8 cellular contexts compared by ENCODE assay signal in genomic region chr12:120438495-120439198, GRCh38. TPM values are rescaled to one million over a fixed set of nuclear protein-coding genes. Genes with fewer than 3 reads are reported as not detected.
DNase-seq lines count a peak whose midpoint lies in the region; ATAC-seq and TF ChIP-seq lines count a peak whose summit lies in the region.

No MANE protein-coding gene starts in this region.

- no peaks in the 10 kb centered on the region for H3K9me3 Mint-ChIP-seq in CD8-positive, alpha-beta T cell
- H3K9me3 Mint-ChIP-seq in IgD-negative memory B cell (no peaks in the 10 kb centered on the region), naive B cell (no peaks in the 10 kb centered on the region)

- peaks cover 2% of the 10 kb centered on the region for H3K27me3 Mint-ChIP-seq in CD8-positive, alpha-beta T cell (ENCODE audit: low read depth)
- peaks cover 3% of the 10 kb centered on the region for H3K27me3 Mint-ChIP-seq in IgD-negative memory B cell
- peaks cover 0 to 4% (median 0%) of the 10 kb centered on the region in 3 donors for H3K27me3 Mint-ChIP-seq in naive B cell

- H3K4me3 Mint-ChIP-seq in CD8-positive, alpha-beta T cell: peak overlapping the region; percentile 88
- H3K4me3 Mint-ChIP-seq in IgD-negative memory B cell: peak overlapping the region; percentile 93 to 99 (median 96)
- peak overlapping the region; percentile 81 to 99 (median 96) for H3K4me3 Mint-ChIP-seq in naive B cell

- intact Hi-C loops in CD8-positive, alpha-beta T cell (cut with DNase I, micrococcal nuclease): loop anchor here (1.0 to 10.0 kb wide), 17 partner anchors 8 to 464 kb away; partner anchors contain the start of genes DYNLL1 (in 2 of the 2), POP5 (in 2 of the 2), RNF10 (in 2 of the 2) and UNC119B (in 2 of the 2)

- peaks cover 9% of the 10 kb centered on the region for H3K36me3 ChIP-seq in CD8-positive, alpha-beta T cell (ENCODE audit: insufficient read depth, low read length)

- DNase-seq in CD8-positive, alpha-beta T cell: no peak
- DNase-seq in coronary artery (ENCODE audit: low spot score) (no peak), naive B cell (no peak), nucleus accumbens (lab: John Stamatoyannopoulos, UW) (no peak), HCEC 1CT (no peak)

- ATAC-seq in CD8-positive, alpha-beta T cell: no peak
- no peak for ATAC-seq in naive B cell (ENCODE audit: low read depth in 2 of 2)
- ATAC-seq in HG02885 (IDR thresholded peaks at IDR 0.05; ENCODE audit: poor library complexity, unreplicated experiment): no peak
- ATAC-seq in HG03135 (IDR thresholded peaks at IDR 0.05; ENCODE audit: unreplicated experiment): no peak

- H3K4me1 Mint-ChIP-seq in CD8-positive, alpha-beta T cell (ENCODE audit: low read depth): peaks cover 26% of the 10 kb centered on the region
- H3K4me1 Mint-ChIP-seq in IgD-negative memory B cell: peaks cover 16 to 19% (median 18%) of the 10 kb centered on the region in 3 donors
- H3K4me1 Mint-ChIP-seq in naive B cell: peaks cover 20 to 30% (median 21%) of the 10 kb centered on the region in 3 donors

- peak overlapping the region; percentile 74 for H3K4me3 ChIP-seq in CD8-positive, alpha-beta T cell (ENCODE audit: low read depth, low read length)
- H3K4me3 ChIP-seq in coronary artery: peak overlapping the region; percentile 82

- H3K4me1 ChIP-seq in CD8-positive, alpha-beta T cell (ENCODE audit: insufficient read depth, low read length): peaks cover 26% of the 10 kb centered on the region

- CTCF ChIA-PET in CD8-positive, alpha-beta T cell (lab: Charles Lee): interaction anchor here (0.6 to 2.2 kb wide), 12 partner anchors 8 to 98 kb away, joined by 3 to 10 read pairs (median 4); partner anchors contain the start of genes GATC and TRIAP1

- H3K9me3 ChIP-seq in CD8-positive, alpha-beta T cell (ENCODE audit: low read length): no peaks in the 10 kb centered on the region

- no peaks in the 10 kb centered on the region for H3K27me3 ChIP-seq in CD8-positive, alpha-beta T cell (ENCODE audit: insufficient read depth, low read length)

- no peak for TF ChIP-seq CTCF in CD8-positive, alpha-beta T cell (IDR thresholded peaks at IDR 0.05)
- no peak for TF ChIP-seq CTCF in coronary artery (IDR thresholded peaks at IDR 0.05)

- peaks cover 41% of the 10 kb centered on the region for H3K36me3 Mint-ChIP-seq in CD8-positive, alpha-beta T cell
- H3K36me3 Mint-ChIP-seq in IgD-negative memory B cell (no peaks in the 10 kb centered on the region), naive B cell (no peaks in the 10 kb centered on the region)

- H3K27ac Mint-ChIP-seq in CD8-positive, alpha-beta T cell: peak overlapping the region; percentile 91
- peak overlapping the region; percentile 85 to 98 (median 97) for H3K27ac Mint-ChIP-seq in IgD-negative memory B cell
- peak overlapping the region in 5 of 6 donors; percentile 61 to 96 (median 90) for H3K27ac Mint-ChIP-seq in naive B cell

- POLR2A ChIA-PET in CD8-positive, alpha-beta T cell (lab: Charles Lee): interaction anchor here (0.6 to 2.3 kb wide), 6 partner anchors 25 to 238 kb away, joined by 3 to 9 read pairs (median 6); partner anchors contain the start of genes DYNLL1, RNU4-2, RPLP0 and SRSF9

- H3K27ac ChIP-seq in CD8-positive, alpha-beta T cell (ENCODE audit: low read depth, low read length): peak overlapping the region; percentile 58
- peak overlapping the region; percentile 76 to 88 for H3K27ac ChIP-seq in coronary artery

RNA-seq across cellular contexts. Expression of gene COX6A1, which starts 0.7 kb away (rescaled TPM):
- 100 to 1,000 TPM; 118 to 124 TPM for total RNA-seq in CD8-positive, alpha-beta T cell
- polyA plus RNA-seq in IgD-negative memory B cell: 830 TPM
- polyA plus RNA-seq in naive B cell (ENCODE audit: low read depth in 6 of 6): 1,000 to 10,000 TPM in 1 of 6 donors, 100 to 1,000 TPM in 5; 716 to 1,228 (median 856) TPM

RNA-seq across cellular contexts. Expression of gene TRIAP1, which starts 7.5 kb away (rescaled TPM):
- total RNA-seq in CD8-positive, alpha-beta T cell: 10 to 100 TPM; 35.8 to 36.0 TPM
- polyA plus RNA-seq in IgD-negative memory B cell: 53.0 TPM
- 10 to 100 TPM; 49.1 to 66.6 (median 58.4) TPM for polyA plus RNA-seq in naive B cell (ENCODE audit: low read depth in 6 of 6)

RNA-seq across cellular contexts. Expression of gene GATC, which starts 7.6 kb away (rescaled TPM):
- 10 to 100 TPM; 16.6 to 17.3 TPM for total RNA-seq in CD8-positive, alpha-beta T cell
- polyA plus RNA-seq in IgD-negative memory B cell (23.0 TPM), naive B cell (ENCODE audit: low read depth in 6 of 6) (10 to 100 TPM in 5 of 6 donors, 1 to 10 TPM in 1; 9.7 to 16.3 (median 14.5) TPM)

RNA-seq across cellular contexts. Expression of gene SRSF9, which starts 30.9 kb away (rescaled TPM):
- total RNA-seq in CD8-positive, alpha-beta T cell: 100 to 1,000 TPM; 137 to 139 TPM
- polyA plus RNA-seq in IgD-negative memory B cell (204 TPM), naive B cell (ENCODE audit: low read depth in 6 of 6) (100 to 1,000 TPM; 208 to 293 (median 218) TPM)

RNA-seq across cellular contexts. Expression of gene DYNLL1, which starts 57.3 kb away (rescaled TPM):
- 10 to 100 TPM; 25.9 to 26.1 TPM for total RNA-seq in CD8-positive, alpha-beta T cell
- polyA plus RNA-seq in IgD-negative memory B cell (442 TPM), naive B cell (ENCODE audit: low read depth in 6 of 6) (100 to 1,000 TPM; 206 to 326 (median 268) TPM)
